ENCODE assay signal across 29 cellular contexts in the genomic region with DNA sequence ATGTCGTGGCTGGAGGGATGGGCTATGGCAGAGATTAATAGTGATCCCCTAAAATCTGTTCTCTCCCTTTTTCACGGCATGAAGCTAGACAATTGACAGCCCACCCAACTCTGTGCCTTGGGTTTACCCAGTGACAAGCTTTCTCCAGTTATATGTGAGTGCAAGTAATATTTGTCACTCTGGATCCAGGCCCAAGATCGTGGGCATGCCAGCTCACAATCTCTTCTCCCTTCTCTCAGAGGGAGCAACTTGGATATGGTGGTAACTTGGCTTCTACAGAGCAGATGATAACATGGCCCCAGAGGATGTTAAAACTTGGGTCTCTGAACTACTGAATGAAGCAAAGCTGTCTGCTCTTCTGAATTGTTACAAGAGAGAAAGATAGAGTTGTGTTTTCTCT.
"Had no signal": no experiment of that assay in that cellular context is flagged by ENCODE, and none has a peak within 500 bp of the region (broad histone marks: within the 10 kb centered on the region; RNA-seq: fewer than 3 reads in every experiment).

No MANE protein-coding gene starts in this region.

- H3K27me3 ChIP-seq: body of pancreas, cardiac muscle cell, gastrocnemius medialis, left lung, sigmoid colon, tibial nerve had no signal

- DNase-seq: activated CD4-positive, alpha-beta memory T cell treated with anti-CD3 and anti-CD28 coated beads, Interleukin-2, amount 10 ng/mL, durations not matched to agents 7 days and 5 days; activated CD4-positive, alpha-beta T cell treated with anti-CD3 and anti-CD28 coated beads, Interleukin-2, amount 10 ng/mL, durations not matched to agents 24 days and 14 days; activated gamma-delta T cell treated with Interleukin-2 at 50 U/mL for 16 hours; activated naive CD4-positive, alpha-beta T cell treated with anti-CD3 and anti-CD28 coated beads, Interleukin-2, amount 50 U/mL, for 16 hours; activated T-cell treated with anti-CD3 and anti-CD28 coated beads, Interleukin-2, amount 50 U/mL, for 4 hours; amniotic stem cell; body of pancreas; cortex of kidney; effector memory CD8-positive, alpha-beta T cell; erythroblast; gastrocnemius medialis; glutamatergic neuron; left lung; lower lobe of right lung; mesendoderm; natural killer cell; posterior cingulate gyrus; sigmoid colon; stimulated activated CD4-positive, alpha-beta T cell treated with anti-CD3 and anti-CD28 coated beads, Interleukin-15, amount 100 ng/mL, for 24 hours; stimulated activated CD4-positive, alpha-beta T cell treated with anti-CD3 and anti-CD28 coated beads, Interleukin-2, amount 100 ng/mL, for 24 hours; stimulated activated naive B cell treated with anti-CD40 and anti-IgM and Interleukin-4, amounts not matched to agents 10 μg/mL and 1 μg/mL and 100 μg/mL, for 72 hours; stomach; T-helper 17 cell; T1000; WERI-Rb-1 had no signal

- H3K9me3 ChIP-seq: body of pancreas, gastrocnemius medialis, lower lobe of right lung had no signal

- H3K27ac ChIP-seq: body of pancreas, cardiac muscle cell, gastrocnemius medialis, WERI-Rb-1 had no signal

- H3K4me3 ChIP-seq: body of pancreas, cardiac muscle cell, gastrocnemius medialis, left lung, lower lobe of right lung, sigmoid colon, stomach, tibial nerve had no signal

- ATAC-seq: activated CD4-positive, CD25-positive, alpha-beta regulatory T cell treated with anti-CD3 and anti-CD28 coated beads, Interleukin-2, amount 50 U/mL, for 24 hours; activated T-cell treated with anti-CD3 and anti-CD28 coated beads, Interleukin-2, amount 50 U/mL, for 4 hours; activated T-helper 17 cell treated with anti-CD3 and anti-CD28 coated beads, Interleukin-2, amount 50 U/mL, for 72 hours; body of pancreas; effector memory CD8-positive, alpha-beta T cell; gastrocnemius medialis; natural killer cell; stimulated activated naive B cell treated with anti-CD40 and anti-IgM and Interleukin-4, amounts not matched to agents 10 μg/mL and 1 μg/mL and 100 μg/mL, for 72 hours; T-helper 17 cell had no signal

- H3K36me3 ChIP-seq: cardiac muscle cell, gastrocnemius medialis, left lung, lower lobe of right lung, sigmoid colon, stomach, tibial nerve, WERI-Rb-1 had no signal

- H3K4me1 ChIP-seq: body of pancreas, gastrocnemius medialis, left lung had no signal
